Comparison of ENCODE assay signal across 13 cellular contexts in the genomic region with DNA sequence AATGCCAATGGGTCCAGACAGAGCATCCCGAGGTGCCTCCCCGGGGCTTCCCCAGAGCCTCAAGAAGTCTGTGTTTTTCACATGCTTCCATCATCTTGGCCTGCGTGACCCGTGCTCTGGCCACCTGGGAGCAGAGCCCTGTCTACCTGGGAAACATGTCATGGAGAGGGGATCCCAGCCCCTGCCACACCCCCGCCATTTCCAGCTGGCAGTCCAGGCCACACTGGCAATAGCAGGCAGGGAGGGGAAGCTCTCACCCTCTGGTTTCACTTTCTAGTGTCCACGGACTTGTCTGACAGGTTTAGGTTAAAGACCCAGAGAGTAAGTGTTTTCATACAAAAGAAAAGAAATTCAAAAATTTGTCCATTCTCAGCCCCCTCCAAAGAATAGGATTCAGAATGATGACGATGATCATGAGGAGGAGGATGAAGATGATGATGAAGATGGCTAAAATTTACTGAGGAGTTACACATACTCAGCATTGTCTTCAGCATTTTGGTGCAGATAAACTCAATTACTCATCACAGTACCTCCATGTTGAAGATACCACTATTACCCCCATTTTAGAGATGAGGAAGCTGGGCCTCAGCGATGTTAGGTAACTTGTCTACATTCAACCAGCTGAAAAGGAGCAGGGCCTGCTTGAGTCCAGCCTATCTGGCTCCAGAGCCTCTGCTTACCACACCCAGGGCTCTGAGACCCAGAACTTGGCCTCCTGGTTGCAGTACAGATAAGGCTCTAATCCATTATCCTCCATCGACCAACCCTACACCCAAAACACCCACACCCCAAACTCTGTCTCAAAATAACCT. TPM values are rescaled to one million over a fixed set of nuclear protein-coding genes. Genes with fewer than 3 reads are reported as not detected.
A peak's percentile ranks its signal among the peaks of the same experiment; 100 is the strongest.
DNase-seq lines count a peak whose midpoint lies in the region; ATAC-seq and TF ChIP-seq lines count a peak whose summit lies in the region.
"Had no signal": no experiment of that assay in that cellular context is flagged by ENCODE, and none has a peak within 500 bp of the region (broad histone marks: within the 10 kb centered on the region; RNA-seq: fewer than 3 reads in every experiment).

No MANE protein-coding gene starts in this region.

- peaks cover 0 to 3% (median 0%) of the 10 kb centered on the region in 11 experiments; a peak in 3 of 22 replicates for H3K27me3 ChIP-seq in BLaER1 treated with 17β-estradiol and CSF1 and Interleukin-3, amounts not matched to agents 10 nM and 100 nM
- H3K27me3 ChIP-seq in HUES64 (ENCODE audit: insufficient read depth, low read length) = no peaks in the 10 kb centered on the region

- no peaks in the 10 kb centered on the region for H3K9me3 ChIP-seq in BLaER1 treated with 17β-estradiol and CSF1 and Interleukin-3, amounts not matched to agents 10 nM and 100 nM (replicated peaks in 1 of 11)
- H3K9me3 ChIP-seq in HUES64 (ENCODE audit: insufficient read depth, low read depth, low read length) = no peaks in the 10 kb centered on the region

- no peak for TF ChIP-seq CTCF in coronary artery (IDR thresholded peaks at IDR 0.05)

- H3K9ac ChIP-seq in BLaER1 treated with 17β-estradiol and CSF1 and Interleukin-3, amounts not matched to agents 10 nM and 100 nM = no peak overlapping the region
- H3K9ac ChIP-seq in HUES64 (ENCODE audit: low read depth, low read length) = peak overlapping the region; percentile 1; the same call in 1 of the 2 replicates

- 94% methylated on average over 9 of the region's 9 CpGs for WGBS in HUES64

- peaks cover 42 to 73% (median 55%) of the 10 kb centered on the region in 10 experiments for H3K4me1 ChIP-seq in BLaER1 treated with 17β-estradiol and CSF1 and Interleukin-3, amounts not matched to agents 10 nM and 100 nM
- peaks cover 16% of the 10 kb centered on the region for H3K4me1 ChIP-seq in HUES64 (ENCODE audit: insufficient read depth, low read length)

- peak; percentile 67 for DNase-seq in coronary artery (ENCODE audit: low spot score)
- DNase-seq in mucosa of gallbladder (ENCODE audit: low spot score) = peak; percentile 50
- no peak for DNase-seq in NCI-H1417 (lab: John Stamatoyannopoulos, UW)
- no peak for DNase-seq in activated naive CD4-positive, alpha-beta T cell treated with Interleukin-2 at 50 U/mL for 16 hours
- DNase-seq in activated naive CD4-positive, alpha-beta T cell treated with anti-CD3 and anti-CD28 coated beads, Interleukin-2, amount 50 U/mL, for 16 hours = no peak
- DNase-seq: foreskin melanocyte, NCI-H1436 treated with DMSO at 0.1 percent for 48 hours, T-helper 1 cell had no signal

- no peak overlapping the region for H3K4me3 ChIP-seq in BLaER1 treated with 17β-estradiol and CSF1 and Interleukin-3, amounts not matched to agents 10 nM and 100 nM
- no peak overlapping the region for H3K4me3 ChIP-seq in HUES64 (ENCODE audit: low read length)
- H3K4me3 ChIP-seq in coronary artery = no peak overlapping the region

- no peak overlapping the region for H3K27ac ChIP-seq in BLaER1 treated with 17β-estradiol and CSF1 and Interleukin-3, amounts not matched to agents 10 nM and 100 nM
- peak overlapping the region; percentile 62; the same call in 1 of the 2 replicates for H3K27ac ChIP-seq in HUES64 (ENCODE audit: low read depth, low read length)
- H3K27ac ChIP-seq in coronary artery = no peak overlapping the region

- peaks cover 0 to 4% (median 0%) of the 10 kb centered on the region in 11 experiments; a peak in 1 of 22 replicates for H4K20me1 ChIP-seq in BLaER1 treated with 17β-estradiol and CSF1 and Interleukin-3, amounts not matched to agents 10 nM and 100 nM

- peak overlapping the region in 6 of 11 experiments; percentile 11 to 37 (median 31); a peak in 7 of 22 replicates for H3K4me2 ChIP-seq in BLaER1 treated with 17β-estradiol and CSF1 and Interleukin-3, amounts not matched to agents 10 nM and 100 nM

- peaks cover 0 to 23% (median 5%) of the 10 kb centered on the region in 11 experiments; a peak in 9 of 22 replicates for H3K36me3 ChIP-seq in BLaER1 treated with 17β-estradiol and CSF1 and Interleukin-3, amounts not matched to agents 10 nM and 100 nM
- 0 out of 2 replicates have a peak, but pooled peaks cover 2% of the 10 kb centered on the region for H3K36me3 ChIP-seq in HUES64 (ENCODE audit: insufficient read depth, low read length)

- no peak for ATAC-seq in GM18870 (IDR thresholded peaks at IDR 0.05; ENCODE audit: unreplicated experiment)

RNA-seq across cellular contexts. Expression of a gene that starts 9.2 kb away (rescaled TPM):
- polyA plus RNA-seq in HUES64 (2013, experiment 1 of 2) = not detected
- not detected for polyA plus RNA-seq in HUES64 (2013, experiment 2 of 2)
- 15.5 TPM for total RNA-seq in mucosa of gallbladder
- total RNA-seq: chondrocyte, pulmonary artery endothelial cell had no signal

RNA-seq across cellular contexts. Expression of a gene that starts 24.5 kb away (rescaled TPM):
- 17.7 TPM for polyA plus RNA-seq in HUES64 (2013, experiment 1 of 2)
- 21.7 TPM for polyA plus RNA-seq in HUES64 (2013, experiment 2 of 2)
- 110 TPM for total RNA-seq in mucosa of gallbladder

RNA-seq across cellular contexts. Expression of a gene that starts 24.7 kb away (rescaled TPM):
- polyA plus RNA-seq in HUES64 (2013, experiment 1 of 2) = 66.7 TPM
- polyA plus RNA-seq in HUES64 (2013, experiment 2 of 2) = 66.8 TPM
- 65.4 TPM for total RNA-seq in mucosa of gallbladder

RNA-seq across cellular contexts. Expression of a gene that starts 54.8 kb away (rescaled TPM):
- polyA plus RNA-seq in HUES64 (2013, experiment 1 of 2) = 2.6 TPM
- 8.7 TPM for polyA plus RNA-seq in HUES64 (2013, experiment 2 of 2)
- total RNA-seq in mucosa of gallbladder = 434 TPM

Comparison
In these comparisons a context has a peak if more than half of its experiments do, and no peak if none do; other contexts are left out.
1. DNase-seq: peak in coronary artery (single experiment) and mucosa of gallbladder (single experiment); none in NCI-H1417 (0 of 3), activated naive CD4-positive, alpha-beta T cell treated with Interleukin-2 at 50 U/mL for 16 hours (single experiment) and activated naive CD4-positive, alpha-beta T cell treated with anti-CD3 and anti-CD28 coated beads, Interleukin-2, amount 50 U/mL, for 16 hours (single experiment).